ENCODE assay signal across 1 cellular context in the genomic region with DNA sequence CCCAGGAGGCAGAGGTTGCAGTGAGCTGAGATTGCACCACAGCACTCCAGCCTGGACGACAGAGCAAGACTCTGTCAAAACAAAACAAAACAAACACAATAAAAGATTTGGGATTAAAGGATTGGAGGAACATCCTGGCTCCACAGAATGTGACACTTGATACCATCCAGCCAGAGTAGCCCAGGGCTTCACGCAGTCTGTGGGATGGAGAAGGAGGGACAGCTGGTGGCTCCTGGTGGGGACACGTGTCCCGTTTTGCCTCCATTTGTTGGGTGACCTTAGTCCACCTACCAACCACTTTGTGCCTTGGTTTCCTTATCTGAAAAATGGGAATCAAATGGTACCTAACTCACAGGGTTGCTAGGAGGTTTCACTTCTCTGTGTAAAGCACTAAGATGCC.
TF ChIP-seq lines count a peak whose summit lies in the region.

No MANE protein-coding gene starts in this region.

TF ChIP-seq in GM12878, 131 proteins besides CTCF, POLR2A, EP300 and RAD21:
- TF ChIP-seq SPI1 (IDR thresholded peaks at IDR 0.05; ENCODE audit: borderline replicate concordance, insufficient read depth, low read depth, low read length), result 0 out of 2 replicates have a peak, but pooled peaks have one; percentile 31
- TF ChIP-seq, protein P1, sequence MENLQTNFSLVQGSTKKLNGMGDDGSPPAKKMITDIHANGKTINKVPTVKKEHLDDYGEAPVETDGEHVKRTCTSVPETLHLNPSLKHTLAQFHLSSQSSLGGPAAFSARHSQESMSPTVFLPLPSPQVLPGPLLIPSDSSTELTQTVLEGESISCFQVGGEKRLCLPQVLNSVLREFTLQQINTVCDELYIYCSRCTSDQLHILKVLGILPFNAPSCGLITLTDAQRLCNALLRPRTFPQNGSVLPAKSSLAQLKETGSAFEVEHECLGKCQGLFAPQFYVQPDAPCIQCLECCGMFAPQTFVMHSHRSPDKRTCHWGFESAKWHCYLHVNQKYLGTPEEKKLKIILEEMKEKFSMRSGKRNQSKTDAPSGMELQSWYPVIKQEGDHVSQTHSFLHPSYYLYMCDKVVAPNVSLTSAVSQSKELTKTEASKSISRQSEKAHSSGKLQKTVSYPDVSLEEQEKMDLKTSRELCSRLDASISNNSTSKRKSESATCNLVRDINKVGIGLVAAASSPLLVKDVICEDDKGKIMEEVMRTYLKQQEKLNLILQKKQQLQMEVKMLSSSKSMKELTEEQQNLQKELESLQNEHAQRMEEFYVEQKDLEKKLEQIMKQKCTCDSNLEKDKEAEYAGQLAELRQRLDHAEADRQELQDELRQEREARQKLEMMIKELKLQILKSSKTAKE (IDR thresholded peaks at IDR 0.05; ENCODE audit: low read depth, poor library complexity, severe bottlenecking), result no peak
- TF ChIP-seq BRCA1 (IDR thresholded peaks at IDR 0.05; ENCODE audit: low read depth, low read length), result no peak
- TF ChIP-seq, protein P2, sequence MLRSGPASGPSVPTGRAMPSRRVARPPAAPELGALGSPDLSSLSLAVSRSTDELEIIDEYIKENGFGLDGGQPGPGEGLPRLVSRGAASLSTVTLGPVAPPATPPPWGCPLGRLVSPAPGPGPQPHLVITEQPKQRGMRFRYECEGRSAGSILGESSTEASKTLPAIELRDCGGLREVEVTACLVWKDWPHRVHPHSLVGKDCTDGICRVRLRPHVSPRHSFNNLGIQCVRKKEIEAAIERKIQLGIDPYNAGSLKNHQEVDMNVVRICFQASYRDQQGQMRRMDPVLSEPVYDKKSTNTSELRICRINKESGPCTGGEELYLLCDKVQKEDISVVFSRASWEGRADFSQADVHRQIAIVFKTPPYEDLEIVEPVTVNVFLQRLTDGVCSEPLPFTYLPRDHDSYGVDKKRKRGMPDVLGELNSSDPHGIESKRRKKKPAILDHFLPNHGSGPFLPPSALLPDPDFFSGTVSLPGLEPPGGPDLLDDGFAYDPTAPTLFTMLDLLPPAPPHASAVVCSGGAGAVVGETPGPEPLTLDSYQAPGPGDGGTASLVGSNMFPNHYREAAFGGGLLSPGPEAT (IDR thresholded peaks at IDR 0.05; ENCODE audit: low read depth), result no peak
- TF ChIP-seq GATAD2B (conservative IDR thresholded peaks at IDR 0.05; ENCODE audit: low read depth), result no peak
